In genomic region chr10:802506-802905, GRCh38 we compare ENCODE assay signal across 15 cellular contexts.
"Had no signal": no experiment of that assay in that cellular context is flagged by ENCODE, and none has a peak within 500 bp of the region (broad histone marks: within the 10 kb centered on the region; RNA-seq: fewer than 3 reads in every experiment).

No MANE protein-coding gene starts in this region.

- H3K4me3 ChIP-seq: adrenal gland, cardiac muscle cell, dorsolateral prefrontal cortex, gastroesophageal sphincter, right atrium auricular region had no signal

- H3K27ac ChIP-seq: adrenal gland, cardiac muscle cell, gastroesophageal sphincter, right atrium auricular region had no signal

- ATAC-seq: gastroesophageal sphincter, natural killer cell, T-helper 17 cell had no signal

- H3K27ac Mint-ChIP-seq: activated naive CD4-positive, alpha-beta T cell treated with anti-CD3 and anti-CD28 coated beads, Interleukin-2, amount 50 U/mL, for 24 hours; natural killer cell; progenitor cell of endocrine pancreas; T-helper 17 cell had no signal

- H3K4me3 Mint-ChIP-seq: activated naive CD4-positive, alpha-beta T cell treated with anti-CD3 and anti-CD28 coated beads, Interleukin-2, amount 50 U/mL, for 24 hours; natural killer cell; T-helper 17 cell had no signal

- H3K4me1 ChIP-seq: right atrium auricular region had no signal

- DNase-seq: activated CD4-positive, alpha-beta T cell treated with anti-CD3 and anti-CD28 coated beads for 48 hours; mammary epithelial cell; natural killer cell; small intestine; stimulated activated CD4-positive, alpha-beta T cell treated with anti-CD3 and anti-CD28 coated beads, Interleukin-4, amount 100 ng/mL, for 24 hours; stimulated activated naive CD4-positive, alpha-beta T cell treated with Interleukin-2 at 50 U/mL for 16 hours; T-helper 17 cell; trophoblast cell had no signal

- H3K9me3 Mint-ChIP-seq: natural killer cell had no signal

- H3K36me3 Mint-ChIP-seq: natural killer cell had no signal

- H3K4me1 Mint-ChIP-seq: activated naive CD4-positive, alpha-beta T cell treated with anti-CD3 and anti-CD28 coated beads, Interleukin-2, amount 50 U/mL, for 24 hours had no signal

- H3K27me3 Mint-ChIP-seq: activated naive CD4-positive, alpha-beta T cell treated with anti-CD3 and anti-CD28 coated beads, Interleukin-2, amount 50 U/mL, for 24 hours; progenitor cell of endocrine pancreas; T-helper 17 cell had no signal

- H3K9me3 ChIP-seq: adrenal gland, gastroesophageal sphincter, right atrium auricular region had no signal

- H3K27me3 ChIP-seq: adrenal gland, cardiac muscle cell, dorsolateral prefrontal cortex, gastroesophageal sphincter, right atrium auricular region had no signal
